Comparison of ENCODE assay signal across 15 cellular contexts in the genomic region with DNA sequence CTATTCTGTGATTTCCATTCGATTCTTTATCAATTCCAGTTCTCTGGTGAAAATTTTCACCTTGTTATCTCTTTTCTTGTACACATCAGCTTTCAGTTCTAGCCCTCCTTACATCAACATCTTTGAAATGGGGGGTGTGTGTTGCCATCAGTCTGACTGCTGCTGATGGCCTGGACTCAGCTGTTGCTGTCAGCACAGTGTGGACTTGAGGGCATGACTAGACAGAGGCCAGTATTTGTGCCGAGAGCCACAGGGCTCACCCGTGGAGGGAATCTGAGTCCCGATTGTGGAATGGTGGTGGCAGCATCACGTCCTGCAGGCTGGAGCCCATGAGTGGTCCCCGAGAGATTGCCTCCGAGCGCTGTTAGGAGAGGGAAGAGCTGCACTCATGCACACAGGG.
DNase-seq lines count a peak whose midpoint lies in the region; ATAC-seq, FAIRE-seq and TF ChIP-seq lines count a peak whose summit lies in the region.
"Had no signal": no experiment of that assay in that cellular context is flagged by ENCODE, and none has a peak within 500 bp of the region (broad histone marks: within the 10 kb centered on the region; RNA-seq: fewer than 3 reads in every experiment).

No MANE protein-coding gene starts in this region.

- no peaks in the 10 kb centered on the region for H3K27me3 Mint-ChIP-seq in activated CD4-positive, alpha-beta T cell treated with anti-CD3 and anti-CD28 coated beads, Interleukin-2, amount 10 ng/mL, durations not matched to agents 24 days and 14 days
- no peaks in the 10 kb centered on the region for H3K27me3 Mint-ChIP-seq in activated CD4-positive, alpha-beta T cell treated with anti-CD3 and anti-CD28 coated beads for 36 hours
- no peaks in the 10 kb centered on the region for H3K27me3 Mint-ChIP-seq in stimulated activated naive CD8-positive, alpha-beta T cell treated with anti-CD3 and anti-CD28 coated beads, Interleukin-15, Interleukin-2, amounts not matched to agents 100 ng/mL and 50 ng/mL, for 24 hours
- no peaks in the 10 kb centered on the region for H3K27me3 Mint-ChIP-seq in chondrocyte (ENCODE audit: low read depth)

- peaks cover 43% of the 10 kb centered on the region for H3K36me3 Mint-ChIP-seq in activated CD4-positive, alpha-beta T cell treated with anti-CD3 and anti-CD28 coated beads, Interleukin-2, amount 10 ng/mL, durations not matched to agents 24 days and 14 days (ENCODE audit: low read depth)
- H3K36me3 Mint-ChIP-seq in activated CD4-positive, alpha-beta T cell treated with anti-CD3 and anti-CD28 coated beads for 36 hours (ENCODE audit: low read depth) = peaks cover 29% of the 10 kb centered on the region
- H3K36me3 Mint-ChIP-seq in stimulated activated naive CD8-positive, alpha-beta T cell treated with anti-CD3 and anti-CD28 coated beads, Interleukin-15, Interleukin-2, amounts not matched to agents 100 ng/mL and 50 ng/mL, for 24 hours (ENCODE audit: low read depth) = peaks cover 35% of the 10 kb centered on the region
- H3K36me3 Mint-ChIP-seq in chondrocyte (ENCODE audit: low read depth) = peaks cover 10% of the 10 kb centered on the region

- intact Hi-C loops in activated CD4-positive, alpha-beta T cell treated with anti-CD3 and anti-CD28 coated beads, Interleukin-2, amount 10 ng/mL, durations not matched to agents 24 days and 14 days (cut with micrococcal nuclease) = no loop called here
- intact Hi-C loops in activated CD4-positive, alpha-beta T cell treated with anti-CD3 and anti-CD28 coated beads for 36 hours (cut with DNase I, micrococcal nuclease) = no loop called here

- CTCF ChIA-PET in activated CD4-positive, alpha-beta T cell treated with anti-CD3 and anti-CD28 coated beads for 36 hours (lab: Charles Lee) = interaction anchor here (1.2 kb wide), 1 partner anchor 9 kb away, joined by 5 read pairs; no protein-coding TSS in a partner anchor

- H3K4me3 Mint-ChIP-seq in activated CD4-positive, alpha-beta T cell treated with anti-CD3 and anti-CD28 coated beads, Interleukin-2, amount 10 ng/mL, durations not matched to agents 24 days and 14 days = no peak overlapping the region
- H3K4me3 Mint-ChIP-seq in activated CD4-positive, alpha-beta T cell treated with anti-CD3 and anti-CD28 coated beads for 36 hours = no peak overlapping the region
- H3K4me3 Mint-ChIP-seq in stimulated activated naive CD8-positive, alpha-beta T cell treated with anti-CD3 and anti-CD28 coated beads, Interleukin-15, Interleukin-2, amounts not matched to agents 100 ng/mL and 50 ng/mL, for 24 hours = no peak overlapping the region
- no peak overlapping the region for H3K4me3 Mint-ChIP-seq in chondrocyte (ENCODE audit: unreplicated experiment)

- FAIRE-seq in urothelium cell line (lab: Jason Lieb, UNC) = peak; percentile 46
- FAIRE-seq: GM12878, H54 had no signal

- POLR2A ChIA-PET in activated CD4-positive, alpha-beta T cell treated with anti-CD3 and anti-CD28 coated beads for 36 hours (lab: Charles Lee) = no interaction called here

- peaks cover 10% of the 10 kb centered on the region for H3K9me3 Mint-ChIP-seq in activated CD4-positive, alpha-beta T cell treated with anti-CD3 and anti-CD28 coated beads, Interleukin-2, amount 10 ng/mL, durations not matched to agents 24 days and 14 days
- H3K9me3 Mint-ChIP-seq in activated CD4-positive, alpha-beta T cell treated with anti-CD3 and anti-CD28 coated beads for 36 hours (ENCODE audit: low read depth) = peaks cover 11% of the 10 kb centered on the region
- H3K9me3 Mint-ChIP-seq in stimulated activated naive CD8-positive, alpha-beta T cell treated with anti-CD3 and anti-CD28 coated beads, Interleukin-15, Interleukin-2, amounts not matched to agents 100 ng/mL and 50 ng/mL, for 24 hours = peaks cover 19% of the 10 kb centered on the region
- peaks cover 13% of the 10 kb centered on the region for H3K9me3 Mint-ChIP-seq in chondrocyte (ENCODE audit: low read depth)

- ATAC-seq in activated CD4-positive, alpha-beta T cell treated with anti-CD3 and anti-CD28 coated beads for 36 hours = no peak
- ATAC-seq in stimulated activated naive CD8-positive, alpha-beta T cell treated with anti-CD3 and anti-CD28 coated beads, Interleukin-15, Interleukin-2, amounts not matched to agents 100 U/mL and 50 U/mL, for 24 hours = no peak
- no peak for ATAC-seq in HG02885 (IDR thresholded peaks at IDR 0.05; ENCODE audit: poor library complexity, unreplicated experiment)
- ATAC-seq: GM12878, HCT116 had no signal

- H3K27ac Mint-ChIP-seq in activated CD4-positive, alpha-beta T cell treated with anti-CD3 and anti-CD28 coated beads, Interleukin-2, amount 10 ng/mL, durations not matched to agents 24 days and 14 days = peak overlapping the region; percentile 10
- no peak overlapping the region for H3K27ac Mint-ChIP-seq in activated CD4-positive, alpha-beta T cell treated with anti-CD3 and anti-CD28 coated beads for 36 hours
- H3K27ac Mint-ChIP-seq in stimulated activated naive CD8-positive, alpha-beta T cell treated with anti-CD3 and anti-CD28 coated beads, Interleukin-15, Interleukin-2, amounts not matched to agents 100 ng/mL and 50 ng/mL, for 24 hours = peak overlapping the region; percentile 1
- peak overlapping the region; percentile 11 for H3K27ac Mint-ChIP-seq in chondrocyte (ENCODE audit: unreplicated experiment)

- H3K4me1 Mint-ChIP-seq in activated CD4-positive, alpha-beta T cell treated with anti-CD3 and anti-CD28 coated beads, Interleukin-2, amount 10 ng/mL, durations not matched to agents 24 days and 14 days = peaks cover 38% of the 10 kb centered on the region
- H3K4me1 Mint-ChIP-seq in activated CD4-positive, alpha-beta T cell treated with anti-CD3 and anti-CD28 coated beads for 36 hours = peaks cover 52% of the 10 kb centered on the region
- H3K4me1 Mint-ChIP-seq in stimulated activated naive CD8-positive, alpha-beta T cell treated with anti-CD3 and anti-CD28 coated beads, Interleukin-15, Interleukin-2, amounts not matched to agents 100 ng/mL and 50 ng/mL, for 24 hours (ENCODE audit: low read depth) = peaks cover 46% of the 10 kb centered on the region
- peaks cover 13% of the 10 kb centered on the region for H3K4me1 Mint-ChIP-seq in chondrocyte (ENCODE audit: low read depth)

- no peak for DNase-seq in activated CD4-positive, alpha-beta T cell treated with anti-CD3 and anti-CD28 coated beads, Interleukin-2, amount 10 ng/mL, durations not matched to agents 24 days and 14 days
- no peak for DNase-seq in activated CD4-positive, alpha-beta T cell treated with anti-CD3 and anti-CD28 coated beads for 36 hours
- DNase-seq in stimulated activated naive CD8-positive, alpha-beta T cell treated with anti-CD3 and anti-CD28 coated beads, Interleukin-15, Interleukin-2, amounts not matched to agents 100 U/mL and 50 U/mL, for 24 hours = no peak
- DNase-seq in chondrocyte (ENCODE audit: low spot score) = no peak
- DNase-seq in urothelium cell line (ENCODE audit: low spot score) = no peak
- DNase-seq in kidney glomerular epithelial cell (lab: John Stamatoyannopoulos, UW) = no peak
- DNase-seq: 8988T, AML-193, DMS53, GM23248 had no signal

- no peak for TF ChIP-seq CTCF in chondrocyte (IDR thresholded peaks at IDR 0.05)
